1 cellular context compared by ENCODE assay signal in genomic region chr9:37027582-37028424, GRCh38.
TF ChIP-seq lines count a peak whose summit lies in the region.

No MANE protein-coding gene starts in this region.

TF ChIP-seq in K562, 482 proteins besides CTCF, POLR2A, EP300 and RAD21 (continued from another document and continues in another):
- TF ChIP-seq NRF1 (conservative IDR thresholded peaks at IDR 0.05 in 1 of 2, IDR thresholded peaks at IDR 0.05 in 1 of 2) (peak; percentile 69 to 73), ZBTB7A (IDR thresholded peaks at IDR 0.05; ENCODE audit: borderline replicate concordance, control insufficient read depth, low read depth, low read length) (peak; percentile 31; the same call in 1 of the 2 replicates), GABPB1 (CRISPR knock-in tag; IDR thresholded peaks at IDR 0.05) (peak; percentile 69), MBD2 (IDR thresholded peaks at IDR 0.05; ENCODE audit: borderline replicate concordance, low read depth) (peak; percentile 64; the same call in 1 of the 2 replicates), CCNT2 (IDR thresholded peaks at IDR 0.05; ENCODE audit: borderline replicate concordance, extremely low read depth, insufficient read length, low read depth, low read length) (peak; percentile 38), FUS (optimal IDR thresholded peaks at IDR 0.05; ENCODE audit: low read depth, low read length) (no peak), LCOR (CRISPR knock-in tag; IDR thresholded peaks at IDR 0.05) (0 out of 2 replicates have a peak, but pooled peaks have one; percentile 43), FOXJ3 (CRISPR knock-in tag; IDR thresholded peaks at IDR 0.05) (no peak), HMGN3 (IDR thresholded peaks at IDR 0.05; ENCODE audit: borderline replicate concordance, extremely low read depth, insufficient read length, low read depth, low read length) (peak; percentile 59), PKNOX1 (IDR thresholded peaks at IDR 0.05) (peak; percentile 98), CEBPG (CRISPR knock-in tag; IDR thresholded peaks at IDR 0.05) (peak; percentile 39; the same call in 1 of the 2 replicates), CEBPG (tag; conservative IDR thresholded peaks at IDR 0.05 in 1 of 2, IDR thresholded peaks at IDR 0.05 in 1 of 2) (no peak), SMC3 (conservative IDR thresholded peaks at IDR 0.05; ENCODE audit: insufficient read depth, low read depth, low read length) (no peak), TAF15 (IDR thresholded peaks at IDR 0.05; ENCODE audit: low read depth, low read length) (no peak), PRPF4 (IDR thresholded peaks at IDR 0.05; ENCODE audit: insufficient read depth, low read depth, low read length, poor library complexity, severe bottlenecking) (no peak), SP2 (IDR thresholded peaks at IDR 0.05; ENCODE audit: extremely low read depth, low read depth, low read length, poor library complexity, severe bottlenecking) (peak; percentile 60), ATF1 (CRISPR knock-in tag; IDR thresholded peaks at IDR 0.05) (no peak), ATF1 (tag; IDR thresholded peaks at IDR 0.05) (peak; percentile 46; the same call in 1 of the 2 replicates), SP1 (CRISPR knock-in tag; IDR thresholded peaks at IDR 0.05) (peak; percentile 79), MEIS2 (IDR thresholded peaks at IDR 0.05; ENCODE audit: partially characterized antibody) (peak; percentile 69), KLF6 (CRISPR knock-in tag; IDR thresholded peaks at IDR 0.05; ENCODE audit: borderline replicate concordance) (no peak), PCBP1 (IDR thresholded peaks at IDR 0.05; ENCODE audit: low read depth, low read length, poor library complexity, severe bottlenecking) (peak; percentile 7), RB1 (IDR thresholded peaks at IDR 0.05; ENCODE audit: low read depth) (peak; percentile 77), GTF2B (IDR thresholded peaks at IDR 0.05; ENCODE audit: extremely low read depth, insufficient read length) (no peak), ZNF232 (CRISPR knock-in tag; IDR thresholded peaks at IDR 0.05) (0 out of 2 replicates have a peak, but pooled peaks have one; percentile 42), REST (CRISPR knock-in tag; IDR thresholded peaks at IDR 0.05; ENCODE audit: low read depth) (peak; percentile 99), TEAD1 (CRISPR knock-in tag; IDR thresholded peaks at IDR 0.05) (peak in 1 of 2 experiments; percentile 84; a peak in 1 of 4 replicates), EHMT2 (IDR thresholded peaks at IDR 0.05) (peak; percentile 96), MIER1 (IDR thresholded peaks at IDR 0.05; ENCODE audit: low read depth) (peak; percentile 88), TBL1XR1 (IDR thresholded peaks at IDR 0.05; ENCODE audit: low read length in 2 of 2) (no peak), ZNF431 (CRISPR knock-in tag; IDR thresholded peaks at IDR 0.05) (0 out of 2 replicates have a peak, but pooled peaks have one; percentile 30), ASH1L (IDR thresholded peaks at IDR 0.05; ENCODE audit: borderline replicate concordance, low read depth, partially characterized antibody) (peak; percentile 63), NR3C1 (CRISPR knock-in tag; IDR thresholded peaks at IDR 0.05) (peak; percentile 97), ZNF354B (CRISPR knock-in tag; IDR thresholded peaks at IDR 0.05) (no peak), PRMT5 (CRISPR knock-in tag; IDR thresholded peaks at IDR 0.05) (peak; percentile 89), FOXM1 (IDR thresholded peaks at IDR 0.05; ENCODE audit: low read depth) (no peak), FOXM1 (CRISPR knock-in tag; IDR thresholded peaks at IDR 0.05; ENCODE audit: low read depth) (peak; percentile 76; the same call in 1 of the 2 replicates)
- TF ChIP-seq, protein P1, sequence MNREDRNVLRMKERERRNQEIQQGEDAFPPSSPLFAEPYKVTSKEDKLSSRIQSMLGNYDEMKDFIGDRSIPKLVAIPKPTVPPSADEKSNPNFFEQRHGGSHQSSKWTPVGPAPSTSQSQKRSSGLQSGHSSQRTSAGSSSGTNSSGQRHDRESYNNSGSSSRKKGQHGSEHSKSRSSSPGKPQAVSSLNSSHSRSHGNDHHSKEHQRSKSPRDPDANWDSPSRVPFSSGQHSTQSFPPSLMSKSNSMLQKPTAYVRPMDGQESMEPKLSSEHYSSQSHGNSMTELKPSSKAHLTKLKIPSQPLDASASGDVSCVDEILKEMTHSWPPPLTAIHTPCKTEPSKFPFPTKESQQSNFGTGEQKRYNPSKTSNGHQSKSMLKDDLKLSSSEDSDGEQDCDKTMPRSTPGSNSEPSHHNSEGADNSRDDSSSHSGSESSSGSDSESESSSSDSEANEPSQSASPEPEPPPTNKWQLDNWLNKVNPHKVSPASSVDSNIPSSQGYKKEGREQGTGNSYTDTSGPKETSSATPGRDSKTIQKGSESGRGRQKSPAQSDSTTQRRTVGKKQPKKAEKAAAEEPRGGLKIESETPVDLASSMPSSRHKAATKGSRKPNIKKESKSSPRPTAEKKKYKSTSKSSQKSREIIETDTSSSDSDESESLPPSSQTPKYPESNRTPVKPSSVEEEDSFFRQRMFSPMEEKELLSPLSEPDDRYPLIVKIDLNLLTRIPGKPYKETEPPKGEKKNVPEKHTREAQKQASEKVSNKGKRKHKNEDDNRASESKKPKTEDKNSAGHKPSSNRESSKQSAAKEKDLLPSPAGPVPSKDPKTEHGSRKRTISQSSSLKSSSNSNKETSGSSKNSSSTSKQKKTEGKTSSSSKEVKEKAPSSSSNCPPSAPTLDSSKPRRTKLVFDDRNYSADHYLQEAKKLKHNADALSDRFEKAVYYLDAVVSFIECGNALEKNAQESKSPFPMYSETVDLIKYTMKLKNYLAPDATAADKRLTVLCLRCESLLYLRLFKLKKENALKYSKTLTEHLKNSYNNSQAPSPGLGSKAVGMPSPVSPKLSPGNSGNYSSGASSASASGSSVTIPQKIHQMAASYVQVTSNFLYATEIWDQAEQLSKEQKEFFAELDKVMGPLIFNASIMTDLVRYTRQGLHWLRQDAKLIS (CRISPR knock-in tag; IDR thresholded peaks at IDR 0.05), result peak; percentile 72; the same call in 1 of the 2 replicates
- TF ChIP-seq, protein P2, sequence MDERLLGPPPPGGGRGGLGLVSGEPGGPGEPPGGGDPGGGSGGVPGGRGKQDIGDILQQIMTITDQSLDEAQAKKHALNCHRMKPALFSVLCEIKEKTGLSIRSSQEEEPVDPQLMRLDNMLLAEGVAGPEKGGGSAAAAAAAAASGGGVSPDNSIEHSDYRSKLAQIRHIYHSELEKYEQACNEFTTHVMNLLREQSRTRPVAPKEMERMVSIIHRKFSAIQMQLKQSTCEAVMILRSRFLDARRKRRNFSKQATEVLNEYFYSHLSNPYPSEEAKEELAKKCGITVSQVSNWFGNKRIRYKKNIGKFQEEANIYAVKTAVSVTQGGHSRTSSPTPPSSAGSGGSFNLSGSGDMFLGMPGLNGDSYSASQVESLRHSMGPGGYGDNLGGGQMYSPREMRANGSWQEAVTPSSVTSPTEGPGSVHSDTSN (CRISPR knock-in tag; IDR thresholded peaks at IDR 0.05; ENCODE audit: low read depth), result peak; percentile 75
- TF ChIP-seq, protein P2 (tag; conservative IDR thresholded peaks at IDR 0.05; ENCODE audit: low read depth), result peak; percentile 90
- TF ChIP-seq, protein P3, sequence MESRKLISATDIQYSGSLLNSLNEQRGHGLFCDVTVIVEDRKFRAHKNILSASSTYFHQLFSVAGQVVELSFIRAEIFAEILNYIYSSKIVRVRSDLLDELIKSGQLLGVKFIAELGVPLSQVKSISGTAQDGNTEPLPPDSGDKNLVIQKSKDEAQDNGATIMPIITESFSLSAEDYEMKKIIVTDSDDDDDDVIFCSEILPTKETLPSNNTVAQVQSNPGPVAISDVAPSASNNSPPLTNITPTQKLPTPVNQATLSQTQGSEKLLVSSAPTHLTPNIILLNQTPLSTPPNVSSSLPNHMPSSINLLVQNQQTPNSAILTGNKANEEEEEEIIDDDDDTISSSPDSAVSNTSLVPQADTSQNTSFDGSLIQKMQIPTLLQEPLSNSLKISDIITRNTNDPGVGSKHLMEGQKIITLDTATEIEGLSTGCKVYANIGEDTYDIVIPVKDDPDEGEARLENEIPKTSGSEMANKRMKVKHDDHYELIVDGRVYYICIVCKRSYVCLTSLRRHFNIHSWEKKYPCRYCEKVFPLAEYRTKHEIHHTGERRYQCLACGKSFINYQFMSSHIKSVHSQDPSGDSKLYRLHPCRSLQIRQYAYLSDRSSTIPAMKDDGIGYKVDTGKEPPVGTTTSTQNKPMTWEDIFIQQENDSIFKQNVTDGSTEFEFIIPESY (CRISPR knock-in tag; IDR thresholded peaks at IDR 0.05), result peak; percentile 71; the same call in 1 of the 2 replicates
- TF ChIP-seq, protein P4, sequence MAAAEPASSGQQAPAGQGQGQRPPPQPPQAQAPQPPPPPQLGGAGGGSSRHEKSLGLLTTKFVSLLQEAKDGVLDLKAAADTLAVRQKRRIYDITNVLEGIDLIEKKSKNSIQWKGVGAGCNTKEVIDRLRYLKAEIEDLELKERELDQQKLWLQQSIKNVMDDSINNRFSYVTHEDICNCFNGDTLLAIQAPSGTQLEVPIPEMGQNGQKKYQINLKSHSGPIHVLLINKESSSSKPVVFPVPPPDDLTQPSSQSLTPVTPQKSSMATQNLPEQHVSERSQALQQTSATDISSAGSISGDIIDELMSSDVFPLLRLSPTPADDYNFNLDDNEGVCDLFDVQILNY (CRISPR knock-in tag; IDR thresholded peaks at IDR 0.05), result 0 out of 2 replicates have a peak, but pooled peaks have one; percentile 42
- TF ChIP-seq, protein P5, sequence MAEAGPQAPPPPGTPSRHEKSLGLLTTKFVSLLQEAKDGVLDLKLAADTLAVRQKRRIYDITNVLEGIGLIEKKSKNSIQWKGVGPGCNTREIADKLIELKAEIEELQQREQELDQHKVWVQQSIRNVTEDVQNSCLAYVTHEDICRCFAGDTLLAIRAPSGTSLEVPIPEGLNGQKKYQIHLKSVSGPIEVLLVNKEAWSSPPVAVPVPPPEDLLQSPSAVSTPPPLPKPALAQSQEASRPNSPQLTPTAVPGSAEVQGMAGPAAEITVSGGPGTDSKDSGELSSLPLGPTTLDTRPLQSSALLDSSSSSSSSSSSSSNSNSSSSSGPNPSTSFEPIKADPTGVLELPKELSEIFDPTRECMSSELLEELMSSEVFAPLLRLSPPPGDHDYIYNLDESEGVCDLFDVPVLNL (CRISPR knock-in tag; IDR thresholded peaks at IDR 0.05; ENCODE audit: low read depth), result 0 out of 2 replicates have a peak, but pooled peaks have one; percentile 70
- TF ChIP-seq, protein P6, sequence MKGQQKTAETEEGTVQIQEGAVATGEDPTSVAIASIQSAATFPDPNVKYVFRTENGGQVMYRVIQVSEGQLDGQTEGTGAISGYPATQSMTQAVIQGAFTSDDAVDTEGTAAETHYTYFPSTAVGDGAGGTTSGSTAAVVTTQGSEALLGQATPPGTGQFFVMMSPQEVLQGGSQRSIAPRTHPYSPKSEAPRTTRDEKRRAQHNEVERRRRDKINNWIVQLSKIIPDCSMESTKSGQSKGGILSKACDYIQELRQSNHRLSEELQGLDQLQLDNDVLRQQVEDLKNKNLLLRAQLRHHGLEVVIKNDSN (CRISPR knock-in tag; IDR thresholded peaks at IDR 0.05), result peak; percentile 38; the same call in 1 of the 2 replicates
